Comparison of ENCODE assay signal across 8 cellular contexts in genomic region chr5:176810084-176810597, GRCh38. TPM values are rescaled to one million over a fixed set of nuclear protein-coding genes. Genes with fewer than 3 reads are reported as not detected.
A peak's percentile ranks its signal among the peaks of the same experiment; 100 is the strongest.
DNase-seq lines count a peak whose midpoint lies in the region; ATAC-seq, FAIRE-seq and TF ChIP-seq lines count a peak whose summit lies in the region.

Gene UNC5A (plus strand): TSS chr5:176810559. CDS start chr5:176810751, 192 bp downstream.

- no peak within 1 kb of the TSS for H2AFZ ChIP-seq in astrocyte (ENCODE audit: low read depth, low read length)

- peaks cover 26% of the 10 kb centered on the region for H3K27me3 ChIP-seq in BJ (ENCODE audit: control insufficient read depth, insufficient read depth, low read length)
- H3K27me3 ChIP-seq in astrocyte (ENCODE audit: insufficient read depth, low read length), result peaks cover 47% of the 10 kb centered on the region

- no peaks in the 10 kb centered on the region for H3K9me3 ChIP-seq in astrocyte (ENCODE audit: insufficient read depth, low read depth, low read length)

- ATAC-seq in HG02759 (IDR thresholded peaks at IDR 0.05; ENCODE audit: unreplicated experiment), result peak; percentile 60
- ATAC-seq in SK-N-SH treated with all-trans-retinoic acid at 6 μM for 48 hours, result peak; percentile 42
- ATAC-seq in HG03378 (IDR thresholded peaks at IDR 0.05; ENCODE audit: unreplicated experiment), result no peak

- no peaks in the 10 kb centered on the region for H3K79me2 ChIP-seq in astrocyte (ENCODE audit: insufficient read depth, low read length)

- intact Hi-C loops in posterior vena cava (cut with DNase I), result no loop called here

- no peaks in the 10 kb centered on the region for H3K36me3 ChIP-seq in BJ (ENCODE audit: control insufficient read depth, insufficient read depth, low read length)
- no peaks in the 10 kb centered on the region for H3K36me3 ChIP-seq in astrocyte (ENCODE audit: insufficient read depth, low read length)

- peaks cover 3% of the 10 kb centered on the region for H3K9me3 Mint-ChIP-seq in astrocyte (ENCODE audit: unreplicated experiment)

- no peak within 1 kb of the TSS for H3K27ac ChIP-seq in astrocyte (ENCODE audit: low read depth, low read length)

- no peak within 1 kb of the TSS for H3K9ac ChIP-seq in astrocyte (ENCODE audit: low read length)

- H3K36me3 Mint-ChIP-seq in astrocyte (ENCODE audit: low read depth, unreplicated experiment), result no peaks in the 10 kb centered on the region

- H3K27ac Mint-ChIP-seq in astrocyte (ENCODE audit: unreplicated experiment), result no peak within 1 kb of the TSS

- H3K4me3 ChIP-seq in BJ (ENCODE audit: low read depth, low read length) (0 out of 2 replicates have a peak within 1 kb of the TSS, but pooled peaks have one; percentile 5), astrocyte (ENCODE audit: insufficient read depth, low read depth, low read length) (peak within 1 kb of the TSS; percentile 28)

- H3K4me3 Mint-ChIP-seq in astrocyte (ENCODE audit: unreplicated experiment), result peak within 1 kb of the TSS; percentile 80

- no peak for TF ChIP-seq CTCF in BJ (IDR thresholded peaks at IDR 0.05; ENCODE audit: insufficient read depth, low read depth, low read length)
- no peak for TF ChIP-seq CTCF in astrocyte (IDR thresholded peaks at IDR 0.05; ENCODE audit: insufficient read depth, low read depth, low read length)

- CTCF ChIA-PET in BJ (lab: Yijun Ruan, JAX), result interaction anchor here (1.1 kb wide), 1 partner anchor 8 kb away, joined by 4 read pairs; no protein-coding TSS in a partner anchor

- peaks cover 75% of the 10 kb centered on the region for H3K27me3 Mint-ChIP-seq in astrocyte (ENCODE audit: low read depth, unreplicated experiment)

- H3K4me1 ChIP-seq in astrocyte (ENCODE audit: insufficient read depth, low read length), result peaks cover 12% of the 10 kb centered on the region

- H3K4me2 ChIP-seq in astrocyte (ENCODE audit: low read length), result peak within 1 kb of the TSS; percentile 75

- peaks cover 5% of the 10 kb centered on the region for H3K4me1 Mint-ChIP-seq in astrocyte (ENCODE audit: low read depth, unreplicated experiment)

- POLR2A ChIA-PET in BJ (lab: Charles Lee), result no interaction called here

- FAIRE-seq in astrocyte (lab: Jason Lieb, UNC), result no peak

- DNase-seq in BJ (ENCODE audit: low read depth), result no peak
- DNase-seq in astrocyte (ENCODE audit: low read depth), result peak; percentile 31
- DNase-seq in iris pigment epithelial cell (ENCODE audit: low read depth), result peak; percentile 43
- peak in 2 of 3 experiments; percentile 33 to 63 for DNase-seq in stimulated activated CD4-positive, alpha-beta T cell treated with anti-CD3 and anti-CD28 coated beads, TNF-alpha, amount 100 ng/mL, for 24 hours (ENCODE audit: low read depth in 3 of 3)
- DNase-seq in posterior vena cava (ENCODE audit: low spot score), result no peak

- H4K20me1 ChIP-seq in astrocyte (ENCODE audit: insufficient read depth, low read length), result peaks cover 9% of the 10 kb centered on the region

TF ChIP-seq in SK-N-SH treated with all-trans-retinoic acid at 6 μM for 48 hours, 23 proteins besides CTCF, POLR2A, EP300 and RAD21 (continues in another document):
- TF ChIP-seq ZNF70 (CRISPR knock-in tag; IDR thresholded peaks at IDR 0.05), result no peak
- TF ChIP-seq CREB5 (CRISPR knock-in tag; IDR thresholded peaks at IDR 0.05; ENCODE audit: low read depth), result no peak
- no peak for TF ChIP-seq ISL1 (CRISPR knock-in tag; IDR thresholded peaks at IDR 0.05)
- TF ChIP-seq ARNTL (CRISPR knock-in tag; IDR thresholded peaks at IDR 0.05; ENCODE audit: borderline replicate concordance, low read depth), result no peak
- no peak for TF ChIP-seq SNAI2 (CRISPR knock-in tag; IDR thresholded peaks at IDR 0.05)
- TF ChIP-seq ZNF8 (CRISPR knock-in tag; IDR thresholded peaks at IDR 0.05), result no peak
- TF ChIP-seq ZFP3 (CRISPR knock-in tag; IDR thresholded peaks at IDR 0.05), result no peak
- TF ChIP-seq ZNF565 (CRISPR knock-in tag; conservative IDR thresholded peaks at IDR 0.05; ENCODE audit: low read depth), result no peak
- no peak for TF ChIP-seq OSR1 (CRISPR knock-in tag; IDR thresholded peaks at IDR 0.05)
- TF ChIP-seq PATZ1 (CRISPR knock-in tag; IDR thresholded peaks at IDR 0.05; ENCODE audit: borderline replicate concordance), result no peak
- no peak for TF ChIP-seq TSHZ2 (CRISPR knock-in tag; IDR thresholded peaks at IDR 0.05)
- no peak for TF ChIP-seq CSDC2 (CRISPR knock-in tag; IDR thresholded peaks at IDR 0.05)
- no peak for TF ChIP-seq GLIS3 (CRISPR knock-in tag; IDR thresholded peaks at IDR 0.05)
- no peak for TF ChIP-seq ZFP30 (CRISPR knock-in tag; IDR thresholded peaks at IDR 0.05)
- TF ChIP-seq CSRNP3 (CRISPR knock-in tag; IDR thresholded peaks at IDR 0.05), result no peak
- no peak for TF ChIP-seq BACH2 (CRISPR knock-in tag; IDR thresholded peaks at IDR 0.05; ENCODE audit: borderline replicate concordance)
- no peak for TF ChIP-seq TCF4 (CRISPR knock-in tag; IDR thresholded peaks at IDR 0.05; ENCODE audit: borderline replicate concordance)
- TF ChIP-seq ESRRG (CRISPR knock-in tag; IDR thresholded peaks at IDR 0.05), result no peak

RNA-seq across cellular contexts. Expression of gene UNC5A, which starts in this region (rescaled TPM):
- not detected in 2 replicates for polyA plus RNA-seq in BJ (2011; rRNA removed)
- polyA minus RNA-seq in BJ (2011; rRNA and poly(A)+ RNA removed), result not detected in 2 replicates
- total RNA-seq in astrocyte (0.67 and 0.70 TPM in 2 replicates), posterior vena cava (1 to 10 TPM in 1 of 2 donors, under 1 TPM in 1; 0.74 to 1.0 TPM)

Comparison
In these comparisons a context has a peak if more than half of its experiments do, and no peak if none do; other contexts are left out.
1. Peak in DNase-seq, H3K4me3 ChIP-seq and H3K4me2 ChIP-seq in astrocyte; RNA of the gene not detected or under 1 TPM.
2. DNase-seq: peak in iris pigment epithelial cell (single experiment) and stimulated activated CD4-positive, alpha-beta T cell treated with anti-CD3 and anti-CD28 coated beads, TNF-alpha, amount 100 ng/mL, for 24 hours (2 of 3); none in BJ (single experiment) and posterior vena cava (single experiment).